ENCODE assay signal across 8 cellular contexts in genomic region chr1:159132271-159132881, GRCh38. TPM values are rescaled to one million over a fixed set of nuclear protein-coding genes. Genes with fewer than 3 reads are reported as not detected.
DNase-seq lines count a peak whose midpoint lies in the region; ATAC-seq and TF ChIP-seq lines count a peak whose summit lies in the region.

No MANE protein-coding gene starts in this region.

- H3K36me3 Mint-ChIP-seq in activated naive CD8-positive, alpha-beta T cell treated with anti-CD3 and anti-CD28 coated beads for 36 hours, result no peaks in the 10 kb centered on the region

- H4K20me1 ChIP-seq in IMR-90 (ENCODE audit: insufficient read depth, low read length), result no peaks in the 10 kb centered on the region

- DNase-seq in ELR (ENCODE audit: low read depth) (peak; percentile 75), IMR-90 (peak; percentile 56), Right ventricle myocardium inferior (ENCODE audit: missing footprints) (peak; percentile 71), posterior vena cava (ENCODE audit: low spot score) (peak; percentile 84), vagina (ENCODE audit: extremely low spot score in 2 of 2) (no peak)
- DNase-seq in activated naive CD8-positive, alpha-beta T cell treated with anti-CD3 and anti-CD28 coated beads for 36 hours, result peak; percentile 51

- H3K14ac ChIP-seq in IMR-90 (replicated peaks; ENCODE audit: low read depth, low read length), result no peak overlapping the region

- no peaks in the 10 kb centered on the region for H3K4me1 Mint-ChIP-seq in activated naive CD8-positive, alpha-beta T cell treated with anti-CD3 and anti-CD28 coated beads for 36 hours

- H3K56ac ChIP-seq in IMR-90 (ENCODE audit: extremely low read depth, insufficient read depth, low read length), result no peak overlapping the region

- no peak overlapping the region for H3K4ac ChIP-seq in IMR-90 (ENCODE audit: low read depth, low read length)

- H3K27ac ChIP-seq in IMR-90 (ENCODE audit: insufficient read depth, low read length) (no peak overlapping the region), vagina (no peak overlapping the region)

- H3K9ac ChIP-seq in IMR-90 (ENCODE audit: low read depth, low read length), result no peak overlapping the region

- H3K23ac ChIP-seq in IMR-90 (ENCODE audit: low read depth, low read length), result no peak overlapping the region

- ATAC-seq in IMR-90 (ENCODE audit: low read depth), result peak; percentile 71
- ATAC-seq in SK-N-SH treated with all-trans-retinoic acid at 6 μM for 48 hours, result peak; percentile 91
- ATAC-seq in Right ventricle myocardium inferior, result no peak
- ATAC-seq in GM21825 (IDR thresholded peaks at IDR 0.05; ENCODE audit: unreplicated experiment), result no peak

- H3K36me3 ChIP-seq in IMR-90 (ENCODE audit: control insufficient read depth, insufficient read depth, low read length) (no peaks in the 10 kb centered on the region), vagina (no peaks in the 10 kb centered on the region)

- no peaks in the 10 kb centered on the region for H3K9me3 Mint-ChIP-seq in activated naive CD8-positive, alpha-beta T cell treated with anti-CD3 and anti-CD28 coated beads for 36 hours

- peak; percentile 77 for TF ChIP-seq RAD21 in IMR-90 (IDR thresholded peaks at IDR 0.05; ENCODE audit: low read length)

- H3K27ac Mint-ChIP-seq in activated naive CD8-positive, alpha-beta T cell treated with anti-CD3 and anti-CD28 coated beads for 36 hours, result no peak overlapping the region

- no peak overlapping the region for H2AFZ ChIP-seq in IMR-90 (replicated peaks; ENCODE audit: low read length, poor library complexity)

- H2AK9ac ChIP-seq in IMR-90 (replicated peaks; ENCODE audit: low read depth, low read length, poor library complexity), result no peak overlapping the region

- H4K5ac ChIP-seq in IMR-90 (ENCODE audit: low read depth, low read length), result no peak overlapping the region

- dilution Hi-C loops in IMR-90 (cut with HindIII; ENCODE audit: low sequenced_read_pairs, unreplicated experiment), result no loop called here

- H3K9me1 ChIP-seq in IMR-90 (ENCODE audit: insufficient read depth, low read length), result no peaks in the 10 kb centered on the region

- CTCF ChIA-PET in IMR-90 (lab: Yijun Ruan, JAX), result interaction anchor here (0.6 to 2.0 kb wide), 10 partner anchors 10 to 956 kb away, joined by 3 to 11 read pairs (median 4); no protein-coding TSS in a partner anchor

- H3K79me1 ChIP-seq in IMR-90 (ENCODE audit: low read depth in 1 of 2, low read length in 2 of 2), result no peaks in the 10 kb centered on the region

- no peak overlapping the region for H3K4me2 ChIP-seq in IMR-90 (ENCODE audit: low read depth, low read length)

- H3K9me3 ChIP-seq in IMR-90 (ENCODE audit: control insufficient read depth, insufficient read depth, low read length) (no peaks in the 10 kb centered on the region), vagina (no peaks in the 10 kb centered on the region)

- no peak overlapping the region for H2BK15ac ChIP-seq in IMR-90 (ENCODE audit: low read depth, low read length)

- no peak overlapping the region for H2BK120ac ChIP-seq in IMR-90 (ENCODE audit: low read depth, low read length)

- no peak overlapping the region for H2BK5ac ChIP-seq in IMR-90 (ENCODE audit: low read depth, low read length, poor library complexity, severe bottlenecking)

- no peak overlapping the region for H4K91ac ChIP-seq in IMR-90 (ENCODE audit: insufficient read depth, low read depth, low read length)

- in situ Hi-C loops in IMR-90 (cut with MboI; ENCODE audit: low sequenced_read_pairs), result no loop called here

- H2BK20ac ChIP-seq in IMR-90 (ENCODE audit: low read depth, low read length), result no peak overlapping the region

- H3K4me3 Mint-ChIP-seq in activated naive CD8-positive, alpha-beta T cell treated with anti-CD3 and anti-CD28 coated beads for 36 hours, result no peak overlapping the region

- BruUV-seq in IMR-90 (replicated peaks; lab: Mats Ljungman, UMichigan), result no TSS peak

- POLR2A ChIA-PET in IMR-90 (lab: Charles Lee; ENCODE audit: unreplicated experiment), result no interaction called here

- H3K4me1 ChIP-seq in IMR-90 (ENCODE audit: control insufficient read depth, insufficient read depth, low read length) (no peaks in the 10 kb centered on the region), vagina (no peaks in the 10 kb centered on the region)

- H2AK5ac ChIP-seq in IMR-90 (ENCODE audit: low read depth, low read length), result no peak overlapping the region

- no peak overlapping the region for H4K8ac ChIP-seq in IMR-90 (ENCODE audit: low read depth in 2 of 2, low read length in 2 of 2)

- intact Hi-C loops in IMR-90 (cut with micrococcal nuclease) (loop anchor here (1.0 to 10.0 kb wide), 3 partner anchors 66 to 662 kb away; no protein-coding TSS in a partner anchor), Right ventricle myocardium inferior (cut with DNase I) (no loop called here), posterior vena cava (cut with DNase I) (no loop called here), vagina (cut with DNase I) (no loop called here)

- no CpG with 5 or more reads among the region's 12 CpGs for WGBS in IMR-90 (ENCODE audit: extremely low coverage in 2 of 2, insufficient read length in 1 of 2), 2 experiments

- no peak for TF ChIP-seq POLR2A in IMR-90 (IDR thresholded peaks at IDR 0.05; ENCODE audit: low read depth, low read length)
- no peak for TF ChIP-seq POLR2A in vagina (IDR thresholded peaks at IDR 0.05)

- peaks cover 1% of the 10 kb centered on the region; the same call in 1 of the 2 replicates for H3K27me3 ChIP-seq in IMR-90 (ENCODE audit: control insufficient read depth, insufficient read depth, low read length)
- no peaks in the 10 kb centered on the region for H3K27me3 ChIP-seq in vagina

- H3K4me3 ChIP-seq in IMR-90 (ENCODE audit: insufficient read depth, low read depth, low read length) (no peak overlapping the region), vagina (no peak overlapping the region)

- TF ChIP-seq CTCF in IMR-90 (conservative IDR thresholded peaks at IDR 0.05; ENCODE audit: low read depth, low read length) (peak; percentile 92), vagina (IDR thresholded peaks at IDR 0.05) (peak; percentile 43 to 67 (median 48))

- no peak overlapping the region for H3K18ac ChIP-seq in IMR-90 (ENCODE audit: low read depth, low read length)

- H3K27me3 Mint-ChIP-seq in activated naive CD8-positive, alpha-beta T cell treated with anti-CD3 and anti-CD28 coated beads for 36 hours, result no peaks in the 10 kb centered on the region

TF ChIP-seq in IMR-90, 13 proteins besides CTCF, POLR2A, EP300 and RAD21:
- TF ChIP-seq ELK1 (IDR thresholded peaks at IDR 0.05; ENCODE audit: borderline replicate concordance, low read depth, low read length) (no peak), RFX5 (IDR thresholded peaks at IDR 0.05; ENCODE audit: low read depth, low read length) (no peak), SMC3 (IDR thresholded peaks at IDR 0.05; ENCODE audit: low read depth, low read length) (peak; percentile 61), CEBPB (IDR thresholded peaks at IDR 0.05; ENCODE audit: low read depth, low read length) (peak; percentile 44)
TF ChIP-seq in IMR-90: peak in this region for 2.

TF ChIP-seq in SK-N-SH treated with all-trans-retinoic acid at 6 μM for 48 hours, 23 proteins besides CTCF, POLR2A, EP300 and RAD21 (continues in another document):
- TF ChIP-seq CSDC2 (CRISPR knock-in tag; IDR thresholded peaks at IDR 0.05) (no peak), CSRNP3 (CRISPR knock-in tag; IDR thresholded peaks at IDR 0.05) (no peak), ZNF70 (CRISPR knock-in tag; IDR thresholded peaks at IDR 0.05) (no peak), SNAI2 (CRISPR knock-in tag; IDR thresholded peaks at IDR 0.05) (no peak), GLIS3 (CRISPR knock-in tag; IDR thresholded peaks at IDR 0.05) (no peak), ISL1 (CRISPR knock-in tag; IDR thresholded peaks at IDR 0.05) (no peak), ZFP30 (CRISPR knock-in tag; IDR thresholded peaks at IDR 0.05) (no peak), OSR1 (CRISPR knock-in tag; IDR thresholded peaks at IDR 0.05) (no peak)

RNA-seq across cellular contexts. Expression of gene CADM3, which starts 39.0 kb away (rescaled TPM):
- total RNA-seq in IMR-90 (2012; rRNA removed) (not detected in 2 replicates), Right ventricle myocardium inferior (6.4 TPM), posterior vena cava (10 to 100 TPM in 1 of 2 donors, 1 to 10 TPM in 1; 6.8 to 45.0 TPM), vagina (23.8 TPM)
- not detected in 2 replicates for polyA plus RNA-seq in IMR-90 (2012; rRNA removed)
- 0.01 TPM in 1 of 2 replicates, not detected in the other for polyA plus RNA-seq in IMR-90 (2012; cell fraction: cytosol; rRNA removed)
- polyA plus RNA-seq in IMR-90 (2012; cell fraction: nucleus; rRNA removed; ENCODE audit: low replicate concordance), result not detected in 2 replicates
- total RNA-seq in activated naive CD8-positive, alpha-beta T cell treated with anti-CD3 and anti-CD28 coated beads for 36 hours, result not detected

RNA-seq across cellular contexts. Expression of gene AIM2, which starts 55.8 kb away (rescaled TPM):
- total RNA-seq in IMR-90 (2012; rRNA removed) (not detected in 2 replicates), Right ventricle myocardium inferior (0.51 TPM), posterior vena cava (1 to 10 TPM; 1.4 to 1.5 TPM), vagina (not detected)
- polyA plus RNA-seq in IMR-90 (2012; rRNA removed), result not detected in 2 replicates
- polyA plus RNA-seq in IMR-90 (2012; cell fraction: cytosol; rRNA removed), result not detected in 2 replicates
- polyA plus RNA-seq in IMR-90 (2012; cell fraction: nucleus; rRNA removed; ENCODE audit: low replicate concordance), result not detected in 2 replicates
- 1 to 10 TPM; 1.8 TPM for total RNA-seq in activated naive CD8-positive, alpha-beta T cell treated with anti-CD3 and anti-CD28 coated beads for 36 hours

Comparison
In these comparisons a context has a peak if more than half of its experiments do, and no peak if none do; other contexts are left out.
1. DNase-seq: peak in ELR (single experiment), IMR-90 (single experiment), activated naive CD8-positive, alpha-beta T cell treated with anti-CD3 and anti-CD28 coated beads for 36 hours (single experiment), Right ventricle myocardium inferior (single experiment) and posterior vena cava (single experiment); none in vagina (0 of 2).
2. ATAC-seq: peak in IMR-90 (single experiment) and SK-N-SH treated with all-trans-retinoic acid at 6 μM for 48 hours (single experiment); none in Right ventricle myocardium inferior (single experiment) and GM21825 (single experiment).